Comparison of ENCODE assay signal across 9 cellular contexts in the genomic region with DNA sequence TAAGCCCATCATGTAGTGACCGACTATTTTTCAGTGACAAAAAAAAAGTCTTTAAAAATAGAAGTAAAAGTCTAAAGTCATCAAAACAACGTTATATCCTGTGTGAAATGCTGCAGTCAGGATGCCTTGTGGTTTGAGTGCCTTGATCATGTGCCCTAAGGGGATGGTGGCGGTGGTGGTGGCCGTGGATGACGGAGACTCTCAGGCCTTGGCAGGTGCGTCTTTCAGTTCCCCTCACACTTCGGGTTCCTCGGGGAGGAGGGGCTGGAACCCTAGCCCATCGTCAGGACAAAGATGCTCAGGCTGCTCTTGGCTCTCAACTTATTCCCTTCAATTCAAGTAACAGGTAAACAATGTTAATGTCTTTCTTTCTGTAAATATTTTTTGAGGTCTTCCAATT. TPM values are rescaled to one million over a fixed set of nuclear protein-coding genes. Genes with fewer than 3 reads are reported as not detected.
DNase-seq lines count a peak whose midpoint lies in the region; ATAC-seq and TF ChIP-seq lines count a peak whose summit lies in the region.
"Had no signal": no experiment of that assay in that cellular context is flagged by ENCODE, and none has a peak within 500 bp of the region (broad histone marks: within the 10 kb centered on the region; RNA-seq: fewer than 3 reads in every experiment).

A gene (plus strand): TSS at position 237 of the 400 bp plus-strand sequence. CDS start 58 bp downstream, at position 295.

- ATAC-seq in GM19455 (IDR thresholded peaks at IDR 0.05; ENCODE audit: unreplicated experiment) (peak; percentile 100), HG03460 (IDR thresholded peaks at IDR 0.05; ENCODE audit: unreplicated experiment) (peak; percentile 100)
- peak; percentile 87 for ATAC-seq in activated CD8-positive, alpha-beta memory T cell treated with anti-CD3 and anti-CD28 coated beads, Interleukin-2, amount 10 ng/mL, durations not matched to agents 7 days and 5 days
- ATAC-seq: Panc1 had no signal

- H3K9me3 ChIP-seq in mucosa of stomach (ENCODE audit: control insufficient read depth, low read length), result no peaks in the 10 kb centered on the region
- no peaks in the 10 kb centered on the region for H3K9me3 ChIP-seq in thyroid gland

- H3K4me1 ChIP-seq in mucosa of stomach (ENCODE audit: control insufficient read depth, insufficient read depth, low read length), result peaks cover 16% of the 10 kb centered on the region
- H3K4me1 ChIP-seq in thyroid gland, result no peaks in the 10 kb centered on the region

- WGBS in thyroid gland, 2 donors, result 77 to 83% methylated on average over 9 of the region's 9 CpGs

- CTCF ChIA-PET in activated CD8-positive, alpha-beta memory T cell treated with anti-CD3 and anti-CD28 coated beads, Interleukin-2, amount 10 ng/mL, durations not matched to agents 7 days and 5 days (lab: Charles Lee), result interaction anchor here (1.3 to 4.8 kb wide), 4 partner anchors 12 to 44 kb away, joined by 4 to 16 read pairs (median 6); no protein-coding TSS in a partner anchor

- H3K27me3 ChIP-seq in mucosa of stomach (ENCODE audit: control insufficient read depth, insufficient read depth, low read length), result no peaks in the 10 kb centered on the region
- no peaks in the 10 kb centered on the region for H3K27me3 ChIP-seq in thyroid gland

- H3K27ac ChIP-seq in thyroid gland, result no peak within 1 kb of the TSS
- H3K27ac ChIP-seq in substantia nigra (ENCODE audit: low read depth, low read length, poor library complexity, severe bottlenecking), result no peak within 1 kb of the TSS

- H3K4me1 Mint-ChIP-seq in activated CD8-positive, alpha-beta memory T cell treated with anti-CD3 and anti-CD28 coated beads, Interleukin-2, amount 10 ng/mL, durations not matched to agents 7 days and 5 days, result peaks cover 49% of the 10 kb centered on the region

- peak within 1 kb of the TSS; percentile 31 for H3K9ac ChIP-seq in mucosa of stomach (ENCODE audit: low read length)

- peak within 1 kb of the TSS; percentile 95 for H3K27ac Mint-ChIP-seq in activated CD8-positive, alpha-beta memory T cell treated with anti-CD3 and anti-CD28 coated beads, Interleukin-2, amount 10 ng/mL, durations not matched to agents 7 days and 5 days

- H3K4me3 Mint-ChIP-seq in activated CD8-positive, alpha-beta memory T cell treated with anti-CD3 and anti-CD28 coated beads, Interleukin-2, amount 10 ng/mL, durations not matched to agents 7 days and 5 days, result peak within 1 kb of the TSS; percentile 87

- H3K4me3 ChIP-seq in mucosa of stomach (ENCODE audit: low read length) (no peak within 1 kb of the TSS), thyroid gland (replicated peaks in 1 of 3) (no peak within 1 kb of the TSS)

- H3K36me3 ChIP-seq in mucosa of stomach (ENCODE audit: control insufficient read depth, insufficient read depth, low read length) (no peaks in the 10 kb centered on the region), thyroid gland (no peaks in the 10 kb centered on the region)

- H3K9me3 Mint-ChIP-seq in activated CD8-positive, alpha-beta memory T cell treated with anti-CD3 and anti-CD28 coated beads, Interleukin-2, amount 10 ng/mL, durations not matched to agents 7 days and 5 days (ENCODE audit: low read depth), result no peaks in the 10 kb centered on the region

- no peak for TF ChIP-seq POLR2A in thyroid gland (IDR thresholded peaks at IDR 0.05)

- H3K27me3 Mint-ChIP-seq in activated CD8-positive, alpha-beta memory T cell treated with anti-CD3 and anti-CD28 coated beads, Interleukin-2, amount 10 ng/mL, durations not matched to agents 7 days and 5 days, result no peaks in the 10 kb centered on the region

- DNase-seq in activated CD8-positive, alpha-beta memory T cell treated with anti-CD3 and anti-CD28 coated beads, Interleukin-2, amount 10 ng/mL, durations not matched to agents 7 days and 5 days, result peak; percentile 96
- peak; percentile 20 to 24 for DNase-seq in thyroid gland
- DNase-seq in DMS114 treated with DMSO at 0.1 percent for 48 hours (lab: John Stamatoyannopoulos, UW; ENCODE audit: unreplicated experiment), result no peak
- no peak for DNase-seq in NCI-H82 treated with DMSO at 0.1 percent for 48 hours (lab: John Stamatoyannopoulos, UW; ENCODE audit: unreplicated experiment)
- no peak for DNase-seq in substantia nigra (lab: John Stamatoyannopoulos, UW)

- TF ChIP-seq CTCF in thyroid gland (IDR thresholded peaks at IDR 0.05), result no peak

- H3K36me3 Mint-ChIP-seq in activated CD8-positive, alpha-beta memory T cell treated with anti-CD3 and anti-CD28 coated beads, Interleukin-2, amount 10 ng/mL, durations not matched to agents 7 days and 5 days, result peaks cover 22% of the 10 kb centered on the region

- intact Hi-C loops in thyroid gland (cut with DNase I), result no loop called here

RNA-seq across cellular contexts. Expression of the gene that starts here (rescaled TPM):
- total RNA-seq in activated CD8-positive, alpha-beta memory T cell treated with anti-CD3 and anti-CD28 coated beads, Interleukin-2, amount 10 ng/mL, durations not matched to agents 7 days and 5 days, result 10 to 100 TPM; 30.5 to 35.7 TPM
- 1 to 10 TPM in 1 of 4 donors, under 1 TPM in 3; 0.20 to 1.3 (median 0.51) TPM for total RNA-seq in thyroid gland

Comparison
In these comparisons a context has a peak if more than half of its experiments do, and no peak if none do; other contexts are left out.
1. RNA of the gene that starts here (total RNA-seq): 30.5 to 35.7 TPM in activated CD8-positive, alpha-beta memory T cell treated with anti-CD3 and anti-CD28 coated beads, Interleukin-2, amount 10 ng/mL, durations not matched to agents 7 days and 5 days; 0.20 to 1.3 TPM in thyroid gland; every median in the first group is over 10 times any median in the second.
2. DNase-seq: peak in activated CD8-positive, alpha-beta memory T cell treated with anti-CD3 and anti-CD28 coated beads, Interleukin-2, amount 10 ng/mL, durations not matched to agents 7 days and 5 days (single experiment) and thyroid gland (2 of 2); none in DMS114 treated with DMSO at 0.1 percent for 48 hours (single experiment), NCI-H82 treated with DMSO at 0.1 percent for 48 hours (single experiment) and substantia nigra (0 of 49).
3. Peak in every context shown above with its lines, with median percentiles within 50 percentile points of each other: ATAC-seq.